8 cellular contexts compared by ENCODE assay signal in the genomic region with DNA sequence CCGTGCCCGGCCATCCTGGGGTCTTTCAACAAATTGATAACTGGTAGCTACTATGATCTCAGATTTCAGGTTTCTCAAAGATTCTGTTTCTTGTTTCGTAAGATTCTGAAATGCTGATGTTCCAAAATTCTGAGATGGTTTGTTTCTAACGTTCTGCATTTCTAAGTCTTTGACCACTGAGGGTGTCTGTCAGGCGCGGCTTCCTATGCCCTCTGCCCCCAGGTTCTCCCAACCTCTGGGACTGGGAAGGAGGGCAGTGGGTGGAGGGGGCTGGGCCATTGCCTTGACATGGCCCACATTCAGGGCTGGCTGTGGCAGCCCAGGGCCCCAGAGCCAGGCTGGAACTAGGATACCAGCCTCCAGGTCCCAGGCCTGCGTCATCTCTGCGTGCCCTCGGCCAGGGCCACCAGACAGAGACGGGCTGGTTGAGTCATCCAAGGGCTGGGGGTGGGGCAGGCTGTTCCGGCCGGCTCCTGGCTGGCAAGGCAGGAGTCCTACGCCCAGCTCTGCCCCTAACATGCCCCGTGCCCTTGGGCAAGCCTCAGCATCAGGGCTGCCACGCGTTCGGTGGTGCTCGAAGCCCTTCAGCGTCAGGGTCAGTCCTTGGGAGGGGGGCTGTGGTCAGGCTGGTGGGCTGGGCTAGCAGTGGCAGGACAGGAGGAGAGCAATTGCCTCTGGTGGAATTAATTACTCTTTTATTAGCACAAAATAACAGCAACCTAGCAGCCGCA. TPM values are rescaled to one million over a fixed set of nuclear protein-coding genes. Genes with fewer than 3 reads are reported as not detected.
DNase-seq lines count a peak whose midpoint lies in the region; ATAC-seq, FAIRE-seq and TF ChIP-seq lines count a peak whose summit lies in the region.

No MANE protein-coding gene starts in this region.

- peaks cover 45% of the 10 kb centered on the region for H3K4me1 Mint-ChIP-seq in CD4-positive, alpha-beta T cell (ENCODE audit: low read depth)

- no peaks in the 10 kb centered on the region for H3K27me3 Mint-ChIP-seq in CD4-positive, alpha-beta T cell

- TF ChIP-seq POLR2A in HepG2 (IDR thresholded peaks at IDR 0.05; ENCODE audit: insufficient read depth in 1 of 2, low read depth in 2 of 2, low read length in 2 of 2): peak in 1 of 2 experiments; percentile 35; a peak in 1 of 4 replicates

- H2AFZ ChIP-seq in Loucy (ENCODE audit: low read length): peak overlapping the region; percentile 68; the same call in 1 of the 2 replicates
- no peak overlapping the region for H2AFZ ChIP-seq in HepG2 (ENCODE audit: low read length)

- H3K9me2 ChIP-seq in Loucy (replicated peaks; ENCODE audit: low read depth, low read length): no peaks in the 10 kb centered on the region

- peaks cover 42% of the 10 kb centered on the region for H3K4me1 ChIP-seq in Loucy (ENCODE audit: insufficient read depth, low read length, poor library complexity, severe bottlenecking)
- peaks cover 48% of the 10 kb centered on the region for H3K4me1 ChIP-seq in HepG2 (ENCODE audit: insufficient read depth, low read length)
- H3K4me1 ChIP-seq in thymus (ENCODE audit: control insufficient read depth, insufficient read depth, low read length): peaks cover 33% of the 10 kb centered on the region

- H3K4me3 Mint-ChIP-seq in CD4-positive, alpha-beta T cell: peak overlapping the region; percentile 89

- peaks cover 4% of the 10 kb centered on the region; the same call in 1 of the 2 replicates for H3F3A ChIP-seq in Loucy (ENCODE audit: low read depth)

- peak overlapping the region; percentile 89 for H3K27ac ChIP-seq in CD4-positive, alpha-beta T cell (ENCODE audit: low read depth, low read length)
- H3K27ac ChIP-seq in brain microvascular endothelial cell: peak overlapping the region; percentile 77
- peak overlapping the region; percentile 71 for H3K27ac ChIP-seq in HepG2 (ENCODE audit: extremely low read length, insufficient read depth, low read length)
- peak overlapping the region; percentile 89 for H3K27ac ChIP-seq in thymus (ENCODE audit: low read depth)

- TF ChIP-seq EP300 in HepG2 (IDR thresholded peaks at IDR 0.05; ENCODE audit: low read depth in 2 of 2, low read length in 2 of 2) (no peak), HepG2 (CRISPR knock-in tag; IDR thresholded peaks at IDR 0.05; ENCODE audit: borderline replicate concordance) (peak; percentile 37; the same call in 1 of the 2 replicates)

- peak overlapping the region; percentile 93 for H3K27ac Mint-ChIP-seq in CD4-positive, alpha-beta T cell

- POLR2A ChIA-PET in CD4-positive, alpha-beta T cell (lab: Charles Lee): interaction anchor here (0.6 to 8.5 kb wide), 5 partner anchors 21 to 166 kb away, joined by 3 to 131 read pairs (median 7); partner anchors contain the start of genes AIP, NUDT8 and PTPRCAP
- POLR2A ChIA-PET in HepG2 (lab: Yijun Ruan, JAX): interaction anchor here (2.5 kb wide), 1 partner anchor 62 kb away, joined by 16 read pairs; the partner anchor contains the start of gene PPP1CA

- H3K4me2 ChIP-seq in Loucy (ENCODE audit: low read depth, low read length, poor library complexity, severe bottlenecking): peak overlapping the region; percentile 74
- peak overlapping the region; percentile 85 for H3K4me2 ChIP-seq in HepG2 (ENCODE audit: low read depth, low read length)

- H3K9me3 ChIP-seq in CD4-positive, alpha-beta T cell (ENCODE audit: control insufficient read depth, low read length): no peaks in the 10 kb centered on the region
- no peaks in the 10 kb centered on the region for H3K9me3 ChIP-seq in Loucy (ENCODE audit: insufficient read depth, low read depth, low read length)
- no peaks in the 10 kb centered on the region for H3K9me3 ChIP-seq in HepG2 (ENCODE audit: low read length)
- no peaks in the 10 kb centered on the region for H3K9me3 ChIP-seq in thymus (ENCODE audit: control insufficient read depth)

- 0 out of 2 replicates have a peak, but pooled peaks have one; percentile 5 for TF ChIP-seq RAD21 in HepG2 (CRISPR knock-in tag; IDR thresholded peaks at IDR 0.05)

- 81% methylated on average over 7 of the region's 20 CpGs for WGBS in HepG2 (ENCODE audit: low lambda C conversion rate)
- WGBS in thymus: 93% methylated on average over 20 of the region's 20 CpGs

- FAIRE-seq in HepG2 (lab: Jason Lieb, UNC): no peak

- H3K36me3 Mint-ChIP-seq in CD4-positive, alpha-beta T cell (ENCODE audit: low read depth): no peaks in the 10 kb centered on the region

- BruUV-seq in HepG2 (replicated peaks; lab: Mats Ljungman, UMichigan): TSS peak; percentile 56

- H3K79me2 ChIP-seq in Loucy (ENCODE audit: insufficient read depth, low read length) (peaks cover 40% of the 10 kb centered on the region), HepG2 (ENCODE audit: insufficient read depth, low read length) (no peaks in the 10 kb centered on the region)

- intact Hi-C loops in CD4-positive, alpha-beta T cell (cut with DNase I, micrococcal nuclease): loop anchor here (1.0 to 2.0 kb wide), 4 partner anchors 17 to 44 kb away; partner anchors contain the start of genes CDK2AP2 (in 1 of the 2) and RPS6KB2 (in 1 of the 2)
- intact Hi-C loops in HepG2 (cut with micrococcal nuclease; ENCODE audit: unreplicated experiment): no loop called here

- no peaks in the 10 kb centered on the region for H3K9me3 Mint-ChIP-seq in CD4-positive, alpha-beta T cell

- ATAC-seq in CD4-positive, alpha-beta T cell (ENCODE audit: poor library complexity): no peak
- peak; percentile 54 for ATAC-seq in HepG2

- no peaks in the 10 kb centered on the region for H3K27me3 ChIP-seq in CD4-positive, alpha-beta T cell (ENCODE audit: control insufficient read depth, insufficient read depth, low read length)
- H3K27me3 ChIP-seq in Loucy (ENCODE audit: insufficient read depth, low read length, poor library complexity, severe bottlenecking) (no peaks in the 10 kb centered on the region), brain microvascular endothelial cell (replicated peaks) (no peaks in the 10 kb centered on the region), HepG2 (ENCODE audit: control insufficient read depth in 1 of 2, insufficient read depth in 2 of 2, low read length in 2 of 2) (peaks cover 0 to 5% of the 10 kb centered on the region in 2 experiments; a peak in 2 of 5 replicates), thymus (ENCODE audit: control insufficient read depth, insufficient read depth) (no peaks in the 10 kb centered on the region)

- CTCF ChIA-PET in CD4-positive, alpha-beta T cell (lab: Charles Lee): no interaction called here
- CTCF ChIA-PET in HepG2 (lab: Yijun Ruan, JAX; ENCODE audit: low intra/inter-chr PET ratio, low total read pairs): no interaction called here

- in situ Hi-C loops in brain microvascular endothelial cell (cut with HindIII; ENCODE audit: low pct_ligation_motif_present, low sequenced_read_pairs): no loop called here
- in situ Hi-C loops in HepG2 (cut with HindIII; ENCODE audit: extremely low pct_ligation_motif_present, low pct_unique_long_range_greater_than_20kb): loop anchor here (5.0 kb wide), 1 partner anchor 37 kb away; the partner anchor contains the start of gene RPS6KB2

- H3K36me3 ChIP-seq in Loucy (ENCODE audit: insufficient read depth, low read length) (no peaks in the 10 kb centered on the region), brain microvascular endothelial cell (replicated peaks) (no peaks in the 10 kb centered on the region), HepG2 (replicated peaks in 1 of 2; ENCODE audit: control insufficient read depth in 1 of 2, insufficient read depth in 2 of 2, low read length in 2 of 2) (no peaks in the 10 kb centered on the region), thymus (ENCODE audit: control insufficient read depth, insufficient read depth) (peaks cover 6% of the 10 kb centered on the region)

- DNase-seq in CD4-positive, alpha-beta T cell: no peak
- peak; percentile 72 for DNase-seq in brain microvascular endothelial cell
- DNase-seq in HepG2 (ENCODE audit: low spot score): peak; percentile 52
- DNase-seq in NCI-H187 (lab: John Stamatoyannopoulos, UW): no peak
- DNase-seq in inferior parietal cortex (ENCODE audit: extremely low spot score): no peak
- DNase-seq in activated effector memory CD4-positive, alpha-beta T cell treated with Interleukin-2 at 50 U/mL for 16 hours: no peak

- H3K4me3 ChIP-seq in Loucy (ENCODE audit: low read length, poor library complexity, severe bottlenecking): peak overlapping the region; percentile 90
- peak overlapping the region; percentile 70 for H3K4me3 ChIP-seq in brain microvascular endothelial cell (ENCODE audit: low read depth, low read length)
- H3K4me3 ChIP-seq in HepG2 (replicated peaks in 1 of 3; ENCODE audit: insufficient read depth in 1 of 3, low read depth in 2 of 3, low read length in 3 of 3): peak overlapping the region; percentile 50 to 97 (median 80); a peak in 5 of 6 replicates
- peak overlapping the region; percentile 95 for H3K4me3 ChIP-seq in thymus (ENCODE audit: low read length)

- TF ChIP-seq CTCF in CD4-positive, alpha-beta T cell (IDR thresholded peaks at IDR 0.05): no peak
- TF ChIP-seq CTCF in Loucy (conservative IDR thresholded peaks at IDR 0.05; ENCODE audit: low read length) (no peak), brain microvascular endothelial cell (IDR thresholded peaks at IDR 0.05; ENCODE audit: low read depth, low read length, missing control alignments) (no peak), HepG2 (CRISPR knock-in tag; IDR thresholded peaks at IDR 0.05) (no peak; the same call in 1 of the 2 replicates)

- H4K20me1 ChIP-seq in Loucy (ENCODE audit: insufficient read depth, low read length, poor library complexity, severe bottlenecking) (no peaks in the 10 kb centered on the region), HepG2 (ENCODE audit: insufficient read depth, low read length) (no peaks in the 10 kb centered on the region)

- peak overlapping the region; percentile 98 for H3K9ac ChIP-seq in Loucy (ENCODE audit: low read depth, low read length, poor library complexity, severe bottlenecking)
- H3K9ac ChIP-seq in HepG2 (ENCODE audit: insufficient read depth, low read depth, low read length): peak overlapping the region; percentile 73

RNA-seq across cellular contexts. Expression of gene TMEM134, which starts 5.2 kb away (rescaled TPM):
- total RNA-seq in CD4-positive, alpha-beta T cell: 10 to 100 TPM; 49.9 to 52.4 TPM
- total RNA-seq in HepG2 (2016; rRNA removed; fragmentation: Illumina TruSeq; extraction: Trizol): 5.1 and 6.9 TPM in 2 replicates
- 19.7 and 21.6 TPM in 2 replicates for total RNA-seq in HepG2 (2016; cell fraction: cytosol; rRNA removed; fragmentation: Illumina TruSeq; extraction: Trizol; ENCODE audit: low read depth)
- total RNA-seq in HepG2 (2016; cell fraction: insoluble cytoplasmic fraction; rRNA removed; fragmentation: Illumina TruSeq; extraction: Trizol): 3.5 and 6.0 TPM in 2 replicates
- 16.8 and 19.3 TPM in 2 replicates for total RNA-seq in HepG2 (2016; cell fraction: membrane; rRNA removed; fragmentation: Illumina TruSeq; extraction: Trizol)
- 5.3 and 5.6 TPM in 2 replicates for total RNA-seq in HepG2 (2016; cell fraction: nucleus; rRNA removed; fragmentation: Illumina TruSeq; extraction: Trizol)
- polyA plus RNA-seq in HepG2 (2011; rRNA removed) (26.9 and 36.5 TPM in 2 replicates), thymus (96.3 TPM)
- 56.6 and 72.3 TPM in 2 replicates for polyA plus RNA-seq in HepG2 (2011; cell fraction: cytosol; rRNA removed)
- polyA plus RNA-seq in HepG2 (2011; cell fraction: nucleus; rRNA removed): 67.1 and 76.3 TPM in 2 replicates
- polyA plus RNA-seq in HepG2 (2012): 21.5 and 23.1 TPM in 2 replicates
- 118 and 120 TPM in 2 replicates for polyA plus RNA-seq in HepG2 (2016; cell fraction: cytosol; fragmentation: Illumina TruSeq; extraction: Trizol; ENCODE audit: low read depth)
- 17.4 and 19.8 TPM in 2 replicates for polyA plus RNA-seq in HepG2 (2016; cell fraction: insoluble cytoplasmic fraction; fragmentation: Illumina TruSeq; extraction: Trizol; ENCODE audit: low read depth)
- polyA plus RNA-seq in HepG2 (2016; cell fraction: membrane; fragmentation: Illumina TruSeq; extraction: Trizol; ENCODE audit: low read depth): 70.1 and 76.5 TPM in 2 replicates
- polyA plus RNA-seq in HepG2 (2016; cell fraction: nucleus; fragmentation: Illumina TruSeq; extraction: Trizol; ENCODE audit: insufficient read depth, low read depth): 24.6 and 30.7 TPM in 2 replicates
- 6.6 and 13.2 TPM in 2 replicates for polyA minus RNA-seq in HepG2 (2011; rRNA and poly(A)+ RNA removed; ENCODE audit: low replicate concordance)
- polyA minus RNA-seq in HepG2 (2011; cell fraction: cytosol; rRNA and poly(A)+ RNA removed): 5.4 and 6.5 TPM in 2 replicates
- 7.3 and 8.6 TPM in 2 replicates for polyA minus RNA-seq in HepG2 (2011; cell fraction: nucleus; rRNA and poly(A)+ RNA removed)

RNA-seq across cellular contexts. Expression of gene CABP4, which starts 8.7 kb away (rescaled TPM):
- total RNA-seq in CD4-positive, alpha-beta T cell: 1 to 10 TPM; 7.5 to 8.5 TPM
- not detected in 2 replicates for total RNA-seq in HepG2 (2016; rRNA removed; fragmentation: Illumina TruSeq; extraction: Trizol)
- total RNA-seq in HepG2 (2016; cell fraction: cytosol; rRNA removed; fragmentation: Illumina TruSeq; extraction: Trizol; ENCODE audit: low read depth): not detected in 2 replicates
- total RNA-seq in HepG2 (2016; cell fraction: insoluble cytoplasmic fraction; rRNA removed; fragmentation: Illumina TruSeq; extraction: Trizol): not detected in 2 replicates
- total RNA-seq in HepG2 (2016; cell fraction: membrane; rRNA removed; fragmentation: Illumina TruSeq; extraction: Trizol): not detected in 2 replicates
- not detected in 2 replicates for total RNA-seq in HepG2 (2016; cell fraction: nucleus; rRNA removed; fragmentation: Illumina TruSeq; extraction: Trizol)
- polyA plus RNA-seq in HepG2 (2011; rRNA removed) (not detected in 2 replicates), thymus (1.6 TPM)
- polyA plus RNA-seq in HepG2 (2011; cell fraction: cytosol; rRNA removed): not detected in 2 replicates
- polyA plus RNA-seq in HepG2 (2011; cell fraction: nucleus; rRNA removed): not detected in 2 replicates
- polyA plus RNA-seq in HepG2 (2012): not detected in 2 replicates
- not detected in 2 replicates for polyA plus RNA-seq in HepG2 (2016; cell fraction: cytosol; fragmentation: Illumina TruSeq; extraction: Trizol; ENCODE audit: low read depth)
- not detected in 2 replicates for polyA plus RNA-seq in HepG2 (2016; cell fraction: insoluble cytoplasmic fraction; fragmentation: Illumina TruSeq; extraction: Trizol; ENCODE audit: low read depth)
- polyA plus RNA-seq in HepG2 (2016; cell fraction: membrane; fragmentation: Illumina TruSeq; extraction: Trizol; ENCODE audit: low read depth): not detected in 2 replicates
- polyA plus RNA-seq in HepG2 (2016; cell fraction: nucleus; fragmentation: Illumina TruSeq; extraction: Trizol; ENCODE audit: insufficient read depth, low read depth): not detected in 2 replicates
- not detected in 2 replicates for polyA minus RNA-seq in HepG2 (2011; rRNA and poly(A)+ RNA removed; ENCODE audit: low replicate concordance)
- polyA minus RNA-seq in HepG2 (2011; cell fraction: cytosol; rRNA and poly(A)+ RNA removed): not detected in 2 replicates
- polyA minus RNA-seq in HepG2 (2011; cell fraction: nucleus; rRNA and poly(A)+ RNA removed): not detected in 2 replicates

RNA-seq across cellular contexts. Expression of gene GPR152, which starts 11.3 kb away (rescaled TPM):
- not detected for total RNA-seq in CD4-positive, alpha-beta T cell
- not detected in 2 replicates for total RNA-seq in HepG2 (2016; rRNA removed; fragmentation: Illumina TruSeq; extraction: Trizol)
- total RNA-seq in HepG2 (2016; cell fraction: cytosol; rRNA removed; fragmentation: Illumina TruSeq; extraction: Trizol; ENCODE audit: low read depth): not detected in 2 replicates
- not detected in 2 replicates for total RNA-seq in HepG2 (2016; cell fraction: insoluble cytoplasmic fraction; rRNA removed; fragmentation: Illumina TruSeq; extraction: Trizol)
- total RNA-seq in HepG2 (2016; cell fraction: membrane; rRNA removed; fragmentation: Illumina TruSeq; extraction: Trizol): not detected in 2 replicates
- not detected in 2 replicates for total RNA-seq in HepG2 (2016; cell fraction: nucleus; rRNA removed; fragmentation: Illumina TruSeq; extraction: Trizol)
- polyA plus RNA-seq in HepG2 (2011; rRNA removed): not detected in 2 replicates
- polyA plus RNA-seq in HepG2 (2011; cell fraction: cytosol; rRNA removed): not detected in 2 replicates
- not detected in 2 replicates for polyA plus RNA-seq in HepG2 (2011; cell fraction: nucleus; rRNA removed)
- not detected in 2 replicates for polyA plus RNA-seq in HepG2 (2012)
- polyA plus RNA-seq in HepG2 (2016; cell fraction: cytosol; fragmentation: Illumina TruSeq; extraction: Trizol; ENCODE audit: low read depth): not detected in 2 replicates
- not detected in 2 replicates for polyA plus RNA-seq in HepG2 (2016; cell fraction: insoluble cytoplasmic fraction; fragmentation: Illumina TruSeq; extraction: Trizol; ENCODE audit: low read depth)
- polyA plus RNA-seq in HepG2 (2016; cell fraction: membrane; fragmentation: Illumina TruSeq; extraction: Trizol; ENCODE audit: low read depth): not detected in 2 replicates
- polyA plus RNA-seq in HepG2 (2016; cell fraction: nucleus; fragmentation: Illumina TruSeq; extraction: Trizol; ENCODE audit: insufficient read depth, low read depth): not detected in 2 replicates
- not detected in 2 replicates for polyA minus RNA-seq in HepG2 (2011; rRNA and poly(A)+ RNA removed; ENCODE audit: low replicate concordance)
- polyA minus RNA-seq in HepG2 (2011; cell fraction: cytosol; rRNA and poly(A)+ RNA removed): not detected in 2 replicates
- not detected in 2 replicates for polyA minus RNA-seq in HepG2 (2011; cell fraction: nucleus; rRNA and poly(A)+ RNA removed)
- polyA plus RNA-seq in thymus: not detected

RNA-seq across cellular contexts. Expression of gene AIP, which starts 19.0 kb away (rescaled TPM):
- total RNA-seq in CD4-positive, alpha-beta T cell: 100 to 1,000 TPM; 115 to 117 TPM
- 51.8 and 54.7 TPM in 2 replicates for total RNA-seq in HepG2 (2016; rRNA removed; fragmentation: Illumina TruSeq; extraction: Trizol)
- 29.3 and 29.9 TPM in 2 replicates for total RNA-seq in HepG2 (2016; cell fraction: cytosol; rRNA removed; fragmentation: Illumina TruSeq; extraction: Trizol; ENCODE audit: low read depth)
- total RNA-seq in HepG2 (2016; cell fraction: insoluble cytoplasmic fraction; rRNA removed; fragmentation: Illumina TruSeq; extraction: Trizol): 49.6 and 51.5 TPM in 2 replicates
- total RNA-seq in HepG2 (2016; cell fraction: membrane; rRNA removed; fragmentation: Illumina TruSeq; extraction: Trizol): 34.6 and 35.9 TPM in 2 replicates
- 23.8 and 25.0 TPM in 2 replicates for total RNA-seq in HepG2 (2016; cell fraction: nucleus; rRNA removed; fragmentation: Illumina TruSeq; extraction: Trizol)
- 110 and 113 TPM in 2 replicates for polyA plus RNA-seq in HepG2 (2011; rRNA removed)
- 108 and 172 TPM in 2 replicates for polyA plus RNA-seq in HepG2 (2011; cell fraction: cytosol; rRNA removed)
- polyA plus RNA-seq in HepG2 (2011; cell fraction: nucleus; rRNA removed): 78.7 and 80.7 TPM in 2 replicates
- polyA plus RNA-seq in HepG2 (2012): 58.6 and 77.3 TPM in 2 replicates
- 24.7 and 25.0 TPM in 2 replicates for polyA plus RNA-seq in HepG2 (2016; cell fraction: cytosol; fragmentation: Illumina TruSeq; extraction: Trizol; ENCODE audit: low read depth)
- 54.4 and 55.2 TPM in 2 replicates for polyA plus RNA-seq in HepG2 (2016; cell fraction: insoluble cytoplasmic fraction; fragmentation: Illumina TruSeq; extraction: Trizol; ENCODE audit: low read depth)
- polyA plus RNA-seq in HepG2 (2016; cell fraction: membrane; fragmentation: Illumina TruSeq; extraction: Trizol; ENCODE audit: low read depth): 28.2 and 32.3 TPM in 2 replicates
- 38.0 and 39.2 TPM in 2 replicates for polyA plus RNA-seq in HepG2 (2016; cell fraction: nucleus; fragmentation: Illumina TruSeq; extraction: Trizol; ENCODE audit: insufficient read depth, low read depth)
- polyA minus RNA-seq in HepG2 (2011; rRNA and poly(A)+ RNA removed; ENCODE audit: low replicate concordance): 79.5 and 121 TPM in 2 replicates
- 35.7 and 42.3 TPM in 2 replicates for polyA minus RNA-seq in HepG2 (2011; cell fraction: cytosol; rRNA and poly(A)+ RNA removed)
- polyA minus RNA-seq in HepG2 (2011; cell fraction: nucleus; rRNA and poly(A)+ RNA removed): 23.3 and 30.8 TPM in 2 replicates
- 96.4 TPM for polyA plus RNA-seq in thymus

RNA-seq across cellular contexts. Expression of gene CORO1B, which starts 20.6 kb away (rescaled TPM):
- 10 to 100 TPM; 25.8 to 30.2 TPM for total RNA-seq in CD4-positive, alpha-beta T cell
- 32.2 and 32.9 TPM in 2 replicates for total RNA-seq in HepG2 (2016; rRNA removed; fragmentation: Illumina TruSeq; extraction: Trizol)
- total RNA-seq in HepG2 (2016; cell fraction: cytosol; rRNA removed; fragmentation: Illumina TruSeq; extraction: Trizol; ENCODE audit: low read depth): 9.3 and 11.4 TPM in 2 replicates
- total RNA-seq in HepG2 (2016; cell fraction: insoluble cytoplasmic fraction; rRNA removed; fragmentation: Illumina TruSeq; extraction: Trizol): 29.5 and 35.9 TPM in 2 replicates
- 14.1 and 14.3 TPM in 2 replicates for total RNA-seq in HepG2 (2016; cell fraction: membrane; rRNA removed; fragmentation: Illumina TruSeq; extraction: Trizol)
- total RNA-seq in HepG2 (2016; cell fraction: nucleus; rRNA removed; fragmentation: Illumina TruSeq; extraction: Trizol): 26.1 and 28.4 TPM in 2 replicates
- 33.8 and 48.8 TPM in 2 replicates for polyA plus RNA-seq in HepG2 (2011; rRNA removed)
- polyA plus RNA-seq in HepG2 (2011; cell fraction: cytosol; rRNA removed): 33.9 and 59.2 TPM in 2 replicates
- polyA plus RNA-seq in HepG2 (2011; cell fraction: nucleus; rRNA removed): 96.0 and 115 TPM in 2 replicates
- polyA plus RNA-seq in HepG2 (2012): 16.2 and 31.3 TPM in 2 replicates
- 11.3 TPM in 2 replicates for polyA plus RNA-seq in HepG2 (2016; cell fraction: cytosol; fragmentation: Illumina TruSeq; extraction: Trizol; ENCODE audit: low read depth)
- 45.3 and 48.2 TPM in 2 replicates for polyA plus RNA-seq in HepG2 (2016; cell fraction: insoluble cytoplasmic fraction; fragmentation: Illumina TruSeq; extraction: Trizol; ENCODE audit: low read depth)
- polyA plus RNA-seq in HepG2 (2016; cell fraction: membrane; fragmentation: Illumina TruSeq; extraction: Trizol; ENCODE audit: low read depth): 12.1 and 13.6 TPM in 2 replicates
- polyA plus RNA-seq in HepG2 (2016; cell fraction: nucleus; fragmentation: Illumina TruSeq; extraction: Trizol; ENCODE audit: insufficient read depth, low read depth): 59.2 and 60.1 TPM in 2 replicates
- 100 and 106 TPM in 2 replicates for polyA minus RNA-seq in HepG2 (2011; rRNA and poly(A)+ RNA removed; ENCODE audit: low replicate concordance)
- 27.3 and 29.6 TPM in 2 replicates for polyA minus RNA-seq in HepG2 (2011; cell fraction: cytosol; rRNA and poly(A)+ RNA removed)
- 16.3 and 29.5 TPM in 2 replicates for polyA minus RNA-seq in HepG2 (2011; cell fraction: nucleus; rRNA and poly(A)+ RNA removed)
- 32.3 TPM for polyA plus RNA-seq in thymus

Comparison
In these comparisons a context has a peak if more than half of its experiments do, and no peak if none do; other contexts are left out.
1. DNase-seq: peak in brain microvascular endothelial cell (single experiment) and HepG2 (single experiment); none in CD4-positive, alpha-beta T cell (0 of 10), NCI-H187 (0 of 2), inferior parietal cortex (single experiment) and activated effector memory CD4-positive, alpha-beta T cell treated with Interleukin-2 at 50 U/mL for 16 hours (single experiment).
2. Peak in every context shown above with its lines, with median percentiles within 50 percentile points of each other: H3K27ac ChIP-seq and H3K4me3 ChIP-seq.